15 cellular contexts compared by ENCODE assay signal in genomic region chr20:48535556-48535955, GRCh38.
A peak's percentile ranks its signal among the peaks of the same experiment; 100 is the strongest.
DNase-seq lines count a peak whose midpoint lies in the region; ATAC-seq and TF ChIP-seq lines count a peak whose summit lies in the region.
"Had no signal": no experiment of that assay in that cellular context is flagged by ENCODE, and none has a peak within 500 bp of the region (broad histone marks: within the 10 kb centered on the region; RNA-seq: fewer than 3 reads in every experiment).

No MANE protein-coding gene starts in this region.

- peak overlapping the region; percentile 48 for H3K27ac Mint-ChIP-seq in glutamatergic neuron (ENCODE audit: unreplicated experiment)
- H3K27ac Mint-ChIP-seq in neural progenitor cell = peak overlapping the region; percentile 65
- H3K27ac Mint-ChIP-seq: CD4-positive, alpha-beta memory T cell had no signal

- H3K36me3 ChIP-seq in neural progenitor cell = no peaks in the 10 kb centered on the region
- H3K36me3 ChIP-seq in sigmoid colon = no peaks in the 10 kb centered on the region
- H3K36me3 ChIP-seq in left lung = no peaks in the 10 kb centered on the region

- 83 to 88% methylated on average over 5 of the region's 5 CpGs for WGBS in sigmoid colon, 2 donors

- H3K4me3 Mint-ChIP-seq in glutamatergic neuron (ENCODE audit: unreplicated experiment) (no peak overlapping the region), neural progenitor cell (no peak overlapping the region)
- H3K4me3 Mint-ChIP-seq: CD4-positive, alpha-beta memory T cell had no signal

- H3K27me3 ChIP-seq in neural progenitor cell = no peaks in the 10 kb centered on the region
- no peaks in the 10 kb centered on the region for H3K27me3 ChIP-seq in sigmoid colon
- H3K27me3 ChIP-seq in left lung = peaks cover 0 to 24% of the 10 kb centered on the region in 2 donors

- H3K36me3 Mint-ChIP-seq in glutamatergic neuron (ENCODE audit: unreplicated experiment) (no peaks in the 10 kb centered on the region), neural progenitor cell (no peaks in the 10 kb centered on the region)
- H3K36me3 Mint-ChIP-seq: CD4-positive, alpha-beta memory T cell had no signal

- H3K4me2 ChIP-seq in neural progenitor cell = no peak overlapping the region

- ATAC-seq in left lung = no peak
- ATAC-seq: HCT116 had no signal

- intact Hi-C loops in sigmoid colon (cut with DNase I) (no loop called here), left lung (cut with DNase I) (no loop called here)

- no peaks in the 10 kb centered on the region for H3K79me2 ChIP-seq in neural progenitor cell (ENCODE audit: low read depth)

- no peaks in the 10 kb centered on the region for H3K9me3 ChIP-seq in neural progenitor cell (ENCODE audit: low read depth)
- no peaks in the 10 kb centered on the region for H3K9me3 ChIP-seq in sigmoid colon
- H3K9me3 ChIP-seq in left lung = no peaks in the 10 kb centered on the region

- DNase-seq in glutamatergic neuron (no peak), neural progenitor cell (ENCODE audit: low spot score) (no peak), sigmoid colon (peak; percentile 5), SHP77 treated with DMSO at 0.1 percent for 48 hours (lab: John Stamatoyannopoulos, UW) (no peak), coronary artery (ENCODE audit: low spot score) (no peak), left lung (no peak)
- DNase-seq: Calu3; CD4-positive, alpha-beta memory T cell; COR-L47; DMS53; DMS79 treated with DMSO at 0.1 percent for 48 hours; GF-D8; GOT3; H7 had no signal

- TF ChIP-seq EP300 in sigmoid colon (IDR thresholded peaks at IDR 0.05) = no peak

- H4K20me1 ChIP-seq in neural progenitor cell (ENCODE audit: low read depth) = no peaks in the 10 kb centered on the region

- TF ChIP-seq POLR2A in sigmoid colon (IDR thresholded peaks at IDR 0.05) = no peak

- H3K9ac ChIP-seq in neural progenitor cell = no peak overlapping the region

- H3K9me3 Mint-ChIP-seq in glutamatergic neuron (ENCODE audit: unreplicated experiment) = no peaks in the 10 kb centered on the region
- H3K9me3 Mint-ChIP-seq in neural progenitor cell = no peaks in the 10 kb centered on the region
- H3K9me3 Mint-ChIP-seq: CD4-positive, alpha-beta memory T cell had no signal

- no peak overlapping the region for H2AFZ ChIP-seq in neural progenitor cell (replicated peaks)

- no peaks in the 10 kb centered on the region for H3K4me1 Mint-ChIP-seq in glutamatergic neuron (ENCODE audit: low read depth, unreplicated experiment)
- peaks cover 29% of the 10 kb centered on the region for H3K4me1 Mint-ChIP-seq in neural progenitor cell
- H3K4me1 Mint-ChIP-seq: CD4-positive, alpha-beta memory T cell had no signal

- H3K4me1 ChIP-seq in neural progenitor cell (peaks cover 24% of the 10 kb centered on the region), sigmoid colon (peaks cover 0 to 10% (median 3%) of the 10 kb centered on the region in 4 donors), left lung (no peaks in the 10 kb centered on the region)

- peaks cover 13% of the 10 kb centered on the region for H3F3A ChIP-seq in neural progenitor cell (ENCODE audit: low read depth)

- TF ChIP-seq CTCF in glutamatergic neuron (IDR thresholded peaks at IDR 0.05; ENCODE audit: partially characterized antibody, unreplicated experiment) (no peak), neural progenitor cell (IDR thresholded peaks at IDR 0.05) (no peak), sigmoid colon (IDR thresholded peaks at IDR 0.05) (no peak), coronary artery (IDR thresholded peaks at IDR 0.05) (no peak), left lung (IDR thresholded peaks at IDR 0.05) (no peak)

- H3K27me3 Mint-ChIP-seq in glutamatergic neuron (ENCODE audit: unreplicated experiment) (peaks cover 1% of the 10 kb centered on the region), neural progenitor cell (ENCODE audit: insufficient read depth, low read depth) (peaks cover 11% of the 10 kb centered on the region)

- H3K27ac ChIP-seq in neural progenitor cell = no peak overlapping the region
- no peak overlapping the region for H3K27ac ChIP-seq in sigmoid colon
- no peak overlapping the region for H3K27ac ChIP-seq in coronary artery
- H3K27ac ChIP-seq in left lung = no peak overlapping the region

- H3K4me3 ChIP-seq in neural progenitor cell (no peak overlapping the region), sigmoid colon (no peak overlapping the region), coronary artery (no peak overlapping the region), left lung (no peak overlapping the region)
